In the genomic region with DNA sequence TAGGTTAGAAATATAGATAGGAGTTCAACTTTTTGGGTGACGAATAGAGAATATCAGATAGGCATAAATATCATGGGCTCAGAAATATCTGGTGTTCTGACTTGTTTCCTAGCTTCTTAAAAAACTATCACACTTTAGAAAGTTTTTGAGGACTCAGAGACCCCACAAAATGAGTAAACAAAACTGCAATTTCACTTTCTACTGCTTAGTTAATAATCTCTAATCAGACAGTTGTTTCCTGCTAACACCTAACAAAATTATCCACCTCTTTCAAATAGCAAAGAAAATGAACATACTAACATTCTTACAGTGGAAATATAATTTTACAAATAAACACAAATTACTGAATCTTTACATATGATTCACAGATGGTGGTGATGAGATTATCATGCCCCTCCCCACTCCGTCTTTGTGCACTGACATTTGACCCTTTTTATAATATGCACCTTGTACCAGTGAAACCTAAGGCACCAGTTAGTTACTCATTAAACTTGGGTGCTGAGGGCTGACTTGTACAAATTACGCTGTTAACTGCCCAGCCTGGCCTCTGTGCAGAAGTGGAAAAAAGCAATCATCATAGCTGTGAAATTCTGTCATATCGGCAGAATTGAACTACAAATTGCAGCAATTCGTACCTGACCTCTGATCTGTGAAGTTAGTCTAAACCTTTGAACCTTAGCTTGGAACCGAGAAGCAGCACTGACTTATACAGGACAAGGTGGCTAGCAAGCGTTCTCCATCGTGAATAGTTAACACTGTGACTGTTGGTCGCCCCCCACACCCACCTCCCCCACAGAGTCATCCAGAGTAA, we compare ENCODE assay signal across 14 cellular contexts.
DNase-seq lines count a peak whose midpoint lies in the region; ATAC-seq and TF ChIP-seq lines count a peak whose summit lies in the region.
"Had no signal": no experiment of that assay in that cellular context is flagged by ENCODE, and none has a peak within 500 bp of the region (broad histone marks: within the 10 kb centered on the region; RNA-seq: fewer than 3 reads in every experiment).

No MANE protein-coding gene starts in this region.

- H3K27ac ChIP-seq in Peyer's patch (peak overlapping the region in 3 of 4 donors; percentile 4 to 75 (median 75)), H9 (ENCODE audit: insufficient read length, low read depth, low read length) (no peak overlapping the region)

- peaks cover 12 to 23% of the 10 kb centered on the region in 2 experiments for H3K4me1 Mint-ChIP-seq in H9

- no peak overlapping the region for H3K4ac ChIP-seq in H9 (ENCODE audit: low read depth, low read length)

- H3K9ac ChIP-seq in H9 (ENCODE audit: extremely low read depth, insufficient read length, low read length): no peak overlapping the region

- no peak overlapping the region for H2BK12ac ChIP-seq in H9 (ENCODE audit: insufficient read length, low read depth, low read length)

- H3K27me3 Mint-ChIP-seq in H9 (ENCODE audit: low read depth): no peaks in the 10 kb centered on the region
- H3K27me3 Mint-ChIP-seq: naive thymus-derived CD8-positive, alpha-beta T cell; stimulated activated memory B cell treated with anti-CD40 and anti-IgM and Interleukin-4, amounts not matched to agents 10 μg/mL and 1 μg/mL and 100 μg/mL, for 72 hours had no signal

- H3K4me3 Mint-ChIP-seq in H9: no peak overlapping the region
- H3K4me3 Mint-ChIP-seq: endodermal cell; naive thymus-derived CD8-positive, alpha-beta T cell; stimulated activated memory B cell treated with anti-CD40 and anti-IgM and Interleukin-4, amounts not matched to agents 10 μg/mL and 1 μg/mL and 100 μg/mL, for 72 hours had no signal

- H3K79me2 ChIP-seq in H9 (ENCODE audit: insufficient read depth, low read length): peaks cover 4% of the 10 kb centered on the region; the same call in 1 of the 2 replicates

- no peak overlapping the region for H4K91ac ChIP-seq in H9 (ENCODE audit: insufficient read length, low read depth, low read length)

- H4K8ac ChIP-seq in H9 (replicated peaks; ENCODE audit: insufficient read length, low read depth, low read length): no peak overlapping the region

- H3T11ph ChIP-seq in H9 (ENCODE audit: low read length): no peak overlapping the region

- no peak overlapping the region for H2AFZ ChIP-seq in H9 (ENCODE audit: low read length)

- CTCF ChIA-PET in GM10248 (lab: Yijun Ruan, JAX) (interaction anchor here (1.1 to 1.5 kb wide), 3 partner anchors 9 to 156 kb away, joined by 3 to 4 read pairs (median 4); no protein-coding TSS in a partner anchor), HEK293T (lab: Yijun Ruan, JAX) (no interaction called here)

- H3K27me3 ChIP-seq in Peyer's patch (no peaks in the 10 kb centered on the region), H9 (ENCODE audit: insufficient read depth, low read length) (no peaks in the 10 kb centered on the region)
- H3K27me3 ChIP-seq: MG63 had no signal

- H3K36me3 Mint-ChIP-seq in H9 (ENCODE audit: insufficient read depth in 1 of 3, low read depth in 3 of 3): peaks cover 0 to 8% (median 3%) of the 10 kb centered on the region in 3 experiments; a peak in 3 of 7 replicates
- H3K36me3 Mint-ChIP-seq: naive thymus-derived CD8-positive, alpha-beta T cell had no signal

- H2AK5ac ChIP-seq in H9 (ENCODE audit: insufficient read length, low read length): no peak overlapping the region

- DNase-seq in GM10248 (ENCODE audit: extremely low spot score) (peak; percentile 24), HEK293T (ENCODE audit: extremely low spot score) (no peak), Peyer's patch (peak in 1 of 3 donors; percentile 71), mucosa of gallbladder (ENCODE audit: low spot score) (peak; percentile 61), H9 (no peak), anterior cingulate cortex (lab: John Stamatoyannopoulos, UW) (no peak)
- DNase-seq in stimulated activated CD4-positive, alpha-beta T cell treated with anti-CD3 and anti-CD28 coated beads, Interleukin-4, amount 100 ng/mL, for 24 hours: no peak
- DNase-seq: endodermal cell; MG63; naive thymus-derived CD8-positive, alpha-beta T cell; NCI-H82; T-helper 1 cell had no signal

- H3K4me3 ChIP-seq in Peyer's patch: peak overlapping the region in 2 of 4 donors; percentile 18 to 41
- H3K4me3 ChIP-seq: MG63 had no signal

- no peaks in the 10 kb centered on the region for H3K36me3 ChIP-seq in Peyer's patch
- H3K36me3 ChIP-seq: MG63 had no signal

- no peak overlapping the region for H4K5ac ChIP-seq in H9 (ENCODE audit: insufficient read length, low read depth, low read length)

- no CpG with 5 or more reads among the region's 9 CpGs for WGBS in H9 (ENCODE audit: extremely low coverage, insufficient read length, low lambda C conversion rate)

- H3K14ac ChIP-seq in H9 (ENCODE audit: insufficient read depth, low read length): no peak overlapping the region

- no peaks in the 10 kb centered on the region for H4K20me1 ChIP-seq in H9 (ENCODE audit: control insufficient read depth, insufficient read depth, insufficient read length)

- no peak overlapping the region for H2BK5ac ChIP-seq in H9 (ENCODE audit: insufficient read length, low read length)

- H3K18ac ChIP-seq in H9 (ENCODE audit: insufficient read length, low read depth, low read length): no peak overlapping the region

- no peak overlapping the region for H3K27ac Mint-ChIP-seq in H9
- H3K27ac Mint-ChIP-seq: endodermal cell; stimulated activated memory B cell treated with anti-CD40 and anti-IgM and Interleukin-4, amounts not matched to agents 10 μg/mL and 1 μg/mL and 100 μg/mL, for 72 hours had no signal

- peaks cover 3% of the 10 kb centered on the region for H3K79me1 ChIP-seq in H9 (ENCODE audit: insufficient read depth, low read depth, low read length, poor library complexity, severe bottlenecking)

- peak; percentile 42 to 64 for TF ChIP-seq POLR2A in Peyer's patch (IDR thresholded peaks at IDR 0.05)

- H3K56ac ChIP-seq in H9 (ENCODE audit: insufficient read length, low read depth, low read length): no peak overlapping the region

- no peak overlapping the region for H2BK20ac ChIP-seq in H9 (ENCODE audit: low read depth, low read length, poor library complexity, severe bottlenecking)

- H3K4me2 ChIP-seq in H9 (ENCODE audit: insufficient read depth, insufficient read length, low read length): no peak overlapping the region

- POLR2A ChIA-PET in GM10248 (lab: Yijun Ruan, JAX) (no interaction called here), HEK293T (lab: Yijun Ruan, JAX) (no interaction called here)

- no peaks in the 10 kb centered on the region for H3K23me2 ChIP-seq in H9 (ENCODE audit: insufficient read length, low read depth, low read length, poor library complexity, severe bottlenecking)

- no peak overlapping the region for H2BK15ac ChIP-seq in H9 (ENCODE audit: low read depth, low read length)

- no peaks in the 10 kb centered on the region for H3K9me3 ChIP-seq in Peyer's patch
- no peaks in the 10 kb centered on the region for H3K9me3 ChIP-seq in H9 (ENCODE audit: control insufficient read depth, low read depth, low read length)
- H3K9me3 ChIP-seq: MG63 had no signal

- ATAC-seq in SK-N-SH treated with all-trans-retinoic acid at 6 μM for 48 hours: no peak
- ATAC-seq: naive thymus-derived CD8-positive, alpha-beta T cell; stimulated activated memory B cell treated with anti-CD40 and anti-IgM and Interleukin-4, amounts not matched to agents 10 μg/mL and 1 μg/mL and 100 μg/mL, for 72 hours had no signal

- no peaks in the 10 kb centered on the region; a peak in 1 of 5 replicates for H3K9me3 Mint-ChIP-seq in H9
- H3K9me3 Mint-ChIP-seq: endodermal cell; stimulated activated memory B cell treated with anti-CD40 and anti-IgM and Interleukin-4, amounts not matched to agents 10 μg/mL and 1 μg/mL and 100 μg/mL, for 72 hours had no signal

- no peak overlapping the region for H3K23ac ChIP-seq in H9 (ENCODE audit: insufficient read length, low read depth, low read length)

- TF ChIP-seq CTCF in GM10248 (IDR thresholded peaks at IDR 0.05; ENCODE audit: control extremely low read depth, extremely low read depth, low read depth, missing control alignments) (no peak), Peyer's patch (IDR thresholded peaks at IDR 0.05) (no peak), H9 (conservative IDR thresholded peaks at IDR 0.05) (no peak)

- H2BK120ac ChIP-seq in H9 (ENCODE audit: low read depth, low read length, poor library complexity, severe bottlenecking): no peak overlapping the region

- H3K4me1 ChIP-seq in Peyer's patch (peaks cover 0 to 63% (median 0%) of the 10 kb centered on the region in 4 donors), H9 (ENCODE audit: insufficient read depth, low read length) (no peaks in the 10 kb centered on the region; the same call in 1 of the 2 replicates)

TF ChIP-seq in HEK293T, 16 proteins besides CTCF, POLR2A, EP300 and RAD21 (continues in another document):
- TF ChIP-seq, protein P1, sequence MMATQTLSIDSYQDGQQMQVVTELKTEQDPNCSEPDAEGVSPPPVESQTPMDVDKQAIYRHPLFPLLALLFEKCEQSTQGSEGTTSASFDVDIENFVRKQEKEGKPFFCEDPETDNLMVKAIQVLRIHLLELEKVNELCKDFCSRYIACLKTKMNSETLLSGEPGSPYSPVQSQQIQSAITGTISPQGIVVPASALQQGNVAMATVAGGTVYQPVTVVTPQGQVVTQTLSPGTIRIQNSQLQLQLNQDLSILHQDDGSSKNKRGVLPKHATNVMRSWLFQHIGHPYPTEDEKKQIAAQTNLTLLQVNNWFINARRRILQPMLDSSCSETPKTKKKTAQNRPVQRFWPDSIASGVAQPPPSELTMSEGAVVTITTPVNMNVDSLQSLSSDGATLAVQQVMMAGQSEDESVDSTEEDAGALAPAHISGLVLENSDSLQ (IDR thresholded peaks at IDR 0.05): 0 out of 2 replicates have a peak, but pooled peaks have one; percentile 2
- no peak for TF ChIP-seq LEF1 (IDR thresholded peaks at IDR 0.05; ENCODE audit: borderline replicate concordance)
- TF ChIP-seq FOXM1 (IDR thresholded peaks at IDR 0.05; ENCODE audit: borderline replicate concordance): no peak
- TF ChIP-seq ELF4 (IDR thresholded peaks at IDR 0.05): no peak
- no peak for TF ChIP-seq ZNF384 (IDR thresholded peaks at IDR 0.05)
- TF ChIP-seq L3MBTL2 (conservative IDR thresholded peaks at IDR 0.05): no peak

TF ChIP-seq in SK-N-SH treated with all-trans-retinoic acid at 6 μM for 48 hours, 23 proteins besides CTCF, POLR2A, EP300 and RAD21 (continues in another document):
- TF ChIP-seq CSDC2 (CRISPR knock-in tag; IDR thresholded peaks at IDR 0.05) (no peak), ZNF565 (CRISPR knock-in tag; conservative IDR thresholded peaks at IDR 0.05; ENCODE audit: low read depth) (no peak), BACH2 (CRISPR knock-in tag; IDR thresholded peaks at IDR 0.05; ENCODE audit: borderline replicate concordance) (no peak)

Comparison
In these comparisons a context has a peak if more than half of its experiments do, and no peak if none do; other contexts are left out.
1. DNase-seq: peak in GM10248 (single experiment) and mucosa of gallbladder (single experiment); none in HEK293T (single experiment), H9 (single experiment), stimulated activated CD4-positive, alpha-beta T cell treated with anti-CD3 and anti-CD28 coated beads, Interleukin-4, amount 100 ng/mL, for 24 hours (single experiment) and anterior cingulate cortex (0 of 58).